16 cellular contexts compared by ENCODE assay signal in the genomic region with DNA sequence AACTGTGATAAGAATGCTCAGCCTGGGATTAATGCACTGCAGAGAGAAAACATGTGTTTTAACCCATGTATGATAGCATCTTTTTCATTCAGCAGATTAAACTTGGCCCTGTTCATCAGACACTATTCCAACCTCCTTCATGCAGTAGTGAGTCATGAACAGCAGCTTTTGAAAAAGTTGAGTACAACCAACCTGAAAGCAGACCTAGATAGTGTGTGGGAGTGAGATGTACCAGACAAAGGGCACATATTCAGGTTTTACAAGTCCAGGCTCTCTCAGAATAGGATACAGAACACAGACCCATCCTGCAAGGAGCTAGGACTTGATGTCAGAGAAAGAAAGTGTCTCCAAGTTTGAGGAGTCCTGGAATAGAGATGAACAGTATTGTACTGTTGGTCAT.
DNase-seq lines count a peak whose midpoint lies in the region; ATAC-seq, FAIRE-seq and TF ChIP-seq lines count a peak whose summit lies in the region.
"Had no signal": no experiment of that assay in that cellular context is flagged by ENCODE, and none has a peak within 500 bp of the region (broad histone marks: within the 10 kb centered on the region; RNA-seq: fewer than 3 reads in every experiment).

No MANE protein-coding gene starts in this region.

- no peaks in the 10 kb centered on the region for H3K9me3 ChIP-seq in thyroid gland
- H3K9me3 ChIP-seq in vagina: no peaks in the 10 kb centered on the region

- intact Hi-C loops in thyroid gland (cut with DNase I) (no loop called here), vagina (cut with DNase I) (no loop called here)

- ATAC-seq in GM19351 (IDR thresholded peaks at IDR 0.05; ENCODE audit: unreplicated experiment) (peak; percentile 71), HG03378 (IDR thresholded peaks at IDR 0.05; ENCODE audit: unreplicated experiment) (peak; percentile 60), GM21447 (IDR thresholded peaks at IDR 0.05; ENCODE audit: unreplicated experiment) (no peak)
- ATAC-seq: GM23338 had no signal

- TF ChIP-seq POLR2A in GM12891 (IDR thresholded peaks at IDR 0.05; ENCODE audit: low read depth, low read length) (no peak), thyroid gland (IDR thresholded peaks at IDR 0.05) (no peak), vagina (IDR thresholded peaks at IDR 0.05) (no peak)

- TF ChIP-seq CTCF in thyroid gland (IDR thresholded peaks at IDR 0.05): no peak
- TF ChIP-seq CTCF in vagina (IDR thresholded peaks at IDR 0.05): no peak

- H3K27me3 ChIP-seq in thyroid gland (no peaks in the 10 kb centered on the region), vagina (no peaks in the 10 kb centered on the region)

- no peak overlapping the region for H3K4me3 ChIP-seq in thyroid gland (replicated peaks in 1 of 3)
- H3K4me3 ChIP-seq in vagina: no peak overlapping the region
- H3K4me3 ChIP-seq: GM23338 had no signal

- FAIRE-seq in GM12891 (lab: Jason Lieb, UNC): peak; percentile 77
- FAIRE-seq: G401.6 had no signal

- no peak for DNase-seq in GM12891 (ENCODE audit: insufficient read length, low spot score)
- DNase-seq in thyroid gland: no peak
- no peak for DNase-seq in vagina (ENCODE audit: extremely low spot score in 2 of 2)
- DNase-seq: C1 segment of cervical spinal cord; Calu3; CD4-positive, alpha-beta memory T cell; COR-L47; DMS53; DMS79 treated with DMSO at 0.1 percent for 48 hours; H9; HFFc6 had no signal

- H3K4me1 ChIP-seq in thyroid gland: no peaks in the 10 kb centered on the region
- no peaks in the 10 kb centered on the region for H3K4me1 ChIP-seq in vagina

- H3K36me3 ChIP-seq in thyroid gland (no peaks in the 10 kb centered on the region), vagina (no peaks in the 10 kb centered on the region)

- H3K27ac ChIP-seq in thyroid gland (no peak overlapping the region), vagina (no peak overlapping the region)

TF ChIP-seq in GM12891, 5 proteins besides CTCF, POLR2A, EP300 and RAD21:
- TF ChIP-seq PAX5 (IDR thresholded peaks at IDR 0.05; ENCODE audit: insufficient read depth, low read length, severe bottlenecking) (no peak), SPI1 (IDR thresholded peaks at IDR 0.05; ENCODE audit: low read depth, low read length) (no peak), POU2F2 (IDR thresholded peaks at IDR 0.05; ENCODE audit: low read depth, low read length) (no peak), TAF1 (IDR thresholded peaks at IDR 0.05; ENCODE audit: low read depth, low read length) (no peak), POLR2AphosphoS5 (IDR thresholded peaks at IDR 0.05; ENCODE audit: low read depth, low read length) (no peak)
TF ChIP-seq in GM12891: peak in this region for 0.
